Comparison of ENCODE assay signal across 8 cellular contexts in the genomic region with DNA sequence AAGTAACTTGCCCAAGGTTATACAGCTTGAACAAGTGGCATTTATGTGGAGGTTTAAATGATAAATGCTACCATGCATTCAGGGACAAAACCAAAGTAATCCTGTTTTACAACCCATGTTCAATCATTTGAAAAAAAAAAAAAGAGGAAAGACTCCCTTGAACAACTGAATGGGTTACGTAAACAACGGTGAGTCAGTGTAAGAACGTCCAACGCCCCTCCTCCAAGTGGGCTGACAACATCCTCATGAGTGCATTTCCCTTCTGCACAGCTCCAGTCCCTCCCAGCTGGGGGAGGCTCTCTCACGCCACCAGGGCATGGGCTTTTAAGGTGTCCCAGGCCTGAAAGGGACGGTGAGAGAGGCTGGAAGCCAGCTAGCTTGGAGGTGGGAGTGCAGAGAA.
DNase-seq lines count a peak whose midpoint lies in the region; ATAC-seq and TF ChIP-seq lines count a peak whose summit lies in the region.

No MANE protein-coding gene starts in this region.

- WGBS in smooth muscle cell (ENCODE audit: low lambda C conversion rate): under 1% methylated on average over 6 of the region's 6 CpGs

- H3K27ac ChIP-seq in smooth muscle cell (ENCODE audit: low read depth): peak overlapping the region; percentile 94

- H3F3A ChIP-seq in smooth muscle cell (ENCODE audit: low read depth): peaks cover 8% of the 10 kb centered on the region

- H3K9ac ChIP-seq in smooth muscle cell (ENCODE audit: low read depth): peak overlapping the region; percentile 82

- H4K20me1 ChIP-seq in smooth muscle cell (ENCODE audit: low read depth): no peaks in the 10 kb centered on the region

- H3K36me3 ChIP-seq in smooth muscle cell (ENCODE audit: low read depth): no peaks in the 10 kb centered on the region

- H2AFZ ChIP-seq in smooth muscle cell (ENCODE audit: low read depth): no peak overlapping the region

- H3K27me3 ChIP-seq in smooth muscle cell (ENCODE audit: low read depth): no peaks in the 10 kb centered on the region

- TF ChIP-seq CTCF in AG04449 (IDR thresholded peaks at IDR 0.05; ENCODE audit: insufficient read depth, low read length, missing control alignments): peak; percentile 17
- no peak for TF ChIP-seq CTCF in smooth muscle cell (IDR thresholded peaks at IDR 0.05; ENCODE audit: borderline replicate concordance, insufficient read depth, poor library complexity, severe bottlenecking)

- ATAC-seq in HG03139 (IDR thresholded peaks at IDR 0.05; ENCODE audit: unreplicated experiment): no peak

- CTCF ChIA-PET in AG04449 (lab: Yijun Ruan, JAX): interaction anchor here (0.8 to 4.5 kb wide), 6 partner anchors 23 to 108 kb away, joined by 3 to 19 read pairs (median 6); a partner anchor contains a TSS

- POLR2A ChIA-PET in AG04449 (lab: Yijun Ruan, JAX): interaction anchor here (1.1 to 1.8 kb wide), 3 partner anchors 8 to 43 kb away, joined by 4 to 6 read pairs (median 4); no protein-coding TSS in a partner anchor

- no peak overlapping the region for H3K4me3 ChIP-seq in AG04449 (ENCODE audit: low read depth, low read length)
- no peak overlapping the region for H3K4me3 ChIP-seq in smooth muscle cell

- H3K4me2 ChIP-seq in smooth muscle cell: peak overlapping the region; percentile 71

- peak; percentile 90 for DNase-seq in AG04449 (ENCODE audit: low read depth, low spot score)
- DNase-seq in HS-5 (ENCODE audit: low read depth): peak; percentile 93
- DNase-seq in T follicular helper cell (ENCODE audit: low read depth): peak; percentile 66
- DNase-seq in amniotic epithelial cell (ENCODE audit: low read depth): peak; percentile 97
- DNase-seq in hepatic stellate cell (ENCODE audit: low spot score): peak; percentile 95
- peak; percentile 36 for DNase-seq in smooth muscle cell (lab: John Stamatoyannopoulos, UW; ENCODE audit: unreplicated experiment)
- no peak for DNase-seq in NCI-H82 (lab: John Stamatoyannopoulos, UW)

- no peaks in the 10 kb centered on the region for H3K9me3 ChIP-seq in smooth muscle cell (replicated peaks; ENCODE audit: low read depth)

- peaks cover 13% of the 10 kb centered on the region for H3K4me1 ChIP-seq in smooth muscle cell (ENCODE audit: low read depth)

- H3K79me2 ChIP-seq in smooth muscle cell (ENCODE audit: low read depth): no peaks in the 10 kb centered on the region
